In genomic region chr5:1507457-1507856, GRCh38 we compare ENCODE assay signal across 1 cellular context.
TF ChIP-seq lines count a peak whose summit lies in the region.

No MANE protein-coding gene starts in this region.

TF ChIP-seq in GM23338, 12 proteins besides CTCF, POLR2A, EP300 and RAD21 (continued from another document):
- no peak for TF ChIP-seq ZNF462 (CRISPR knock-in tag; IDR thresholded peaks at IDR 0.05)
- TF ChIP-seq, protein P1, sequence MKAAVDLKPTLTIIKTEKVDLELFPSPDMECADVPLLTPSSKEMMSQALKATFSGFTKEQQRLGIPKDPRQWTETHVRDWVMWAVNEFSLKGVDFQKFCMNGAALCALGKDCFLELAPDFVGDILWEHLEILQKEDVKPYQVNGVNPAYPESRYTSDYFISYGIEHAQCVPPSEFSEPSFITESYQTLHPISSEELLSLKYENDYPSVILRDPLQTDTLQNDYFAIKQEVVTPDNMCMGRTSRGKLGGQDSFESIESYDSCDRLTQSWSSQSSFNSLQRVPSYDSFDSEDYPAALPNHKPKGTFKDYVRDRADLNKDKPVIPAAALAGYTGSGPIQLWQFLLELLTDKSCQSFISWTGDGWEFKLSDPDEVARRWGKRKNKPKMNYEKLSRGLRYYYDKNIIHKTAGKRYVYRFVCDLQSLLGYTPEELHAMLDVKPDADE (IDR thresholded peaks at IDR 0.05), result no peak
- no peak for TF ChIP-seq NANOG (IDR thresholded peaks at IDR 0.05; ENCODE audit: borderline replicate concordance)
- TF ChIP-seq STAT1 (IDR thresholded peaks at IDR 0.05; ENCODE audit: unreplicated experiment), result no peak
- TF ChIP-seq, protein P2, sequence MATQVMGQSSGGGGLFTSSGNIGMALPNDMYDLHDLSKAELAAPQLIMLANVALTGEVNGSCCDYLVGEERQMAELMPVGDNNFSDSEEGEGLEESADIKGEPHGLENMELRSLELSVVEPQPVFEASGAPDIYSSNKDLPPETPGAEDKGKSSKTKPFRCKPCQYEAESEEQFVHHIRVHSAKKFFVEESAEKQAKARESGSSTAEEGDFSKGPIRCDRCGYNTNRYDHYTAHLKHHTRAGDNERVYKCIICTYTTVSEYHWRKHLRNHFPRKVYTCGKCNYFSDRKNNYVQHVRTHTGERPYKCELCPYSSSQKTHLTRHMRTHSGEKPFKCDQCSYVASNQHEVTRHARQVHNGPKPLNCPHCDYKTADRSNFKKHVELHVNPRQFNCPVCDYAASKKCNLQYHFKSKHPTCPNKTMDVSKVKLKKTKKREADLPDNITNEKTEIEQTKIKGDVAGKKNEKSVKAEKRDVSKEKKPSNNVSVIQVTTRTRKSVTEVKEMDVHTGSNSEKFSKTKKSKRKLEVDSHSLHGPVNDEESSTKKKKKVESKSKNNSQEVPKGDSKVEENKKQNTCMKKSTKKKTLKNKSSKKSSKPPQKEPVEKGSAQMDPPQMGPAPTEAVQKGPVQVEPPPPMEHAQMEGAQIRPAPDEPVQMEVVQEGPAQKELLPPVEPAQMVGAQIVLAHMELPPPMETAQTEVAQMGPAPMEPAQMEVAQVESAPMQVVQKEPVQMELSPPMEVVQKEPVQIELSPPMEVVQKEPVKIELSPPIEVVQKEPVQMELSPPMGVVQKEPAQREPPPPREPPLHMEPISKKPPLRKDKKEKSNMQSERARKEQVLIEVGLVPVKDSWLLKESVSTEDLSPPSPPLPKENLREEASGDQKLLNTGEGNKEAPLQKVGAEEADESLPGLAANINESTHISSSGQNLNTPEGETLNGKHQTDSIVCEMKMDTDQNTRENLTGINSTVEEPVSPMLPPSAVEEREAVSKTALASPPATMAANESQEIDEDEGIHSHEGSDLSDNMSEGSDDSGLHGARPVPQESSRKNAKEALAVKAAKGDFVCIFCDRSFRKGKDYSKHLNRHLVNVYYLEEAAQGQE (IDR thresholded peaks at IDR 0.05; ENCODE audit: unreplicated experiment), result no peak
- no peak for TF ChIP-seq ZNF114 (CRISPR knock-in tag; IDR thresholded peaks at IDR 0.05)
- no peak for TF ChIP-seq POLR2AphosphoS5 (IDR thresholded peaks at IDR 0.05; ENCODE audit: low read depth)
- no peak for TF ChIP-seq EZH2 (IDR thresholded peaks at IDR 0.05; ENCODE audit: low read depth, unreplicated experiment)
- no peak for TF ChIP-seq ZNF331 (CRISPR knock-in tag; IDR thresholded peaks at IDR 0.05; ENCODE audit: low read depth)
- TF ChIP-seq JUNB (IDR thresholded peaks at IDR 0.05; ENCODE audit: unreplicated experiment), result no peak
